In the genomic region with DNA sequence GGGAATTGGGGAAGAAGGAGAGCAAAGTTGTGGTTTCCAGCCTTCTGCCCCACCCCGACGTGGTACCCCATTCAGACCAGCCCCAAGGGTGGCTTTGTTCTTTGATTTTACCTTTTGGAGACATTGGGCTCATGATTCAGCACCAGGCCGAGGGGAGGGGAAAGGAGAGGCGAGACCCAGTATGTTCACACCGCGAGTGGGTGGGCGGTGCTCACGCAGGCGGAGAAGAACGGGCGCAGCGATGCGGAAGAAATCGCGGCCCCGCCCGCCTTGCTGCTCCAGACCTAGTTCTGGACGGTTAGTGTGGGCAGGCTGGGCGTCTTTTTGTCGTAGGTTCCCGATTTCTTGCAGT, we compare ENCODE assay signal across 8 cellular contexts. TPM values are rescaled to one million over a fixed set of nuclear protein-coding genes. Genes with fewer than 3 reads are reported as not detected.
A peak's percentile ranks its signal among the peaks of the same experiment; 100 is the strongest.
DNase-seq lines count a peak whose midpoint lies in the region; ATAC-seq, FAIRE-seq and TF ChIP-seq lines count a peak whose summit lies in the region.

No MANE protein-coding gene starts in this region.

- TF ChIP-seq CTCF in AG04449 (IDR thresholded peaks at IDR 0.05; ENCODE audit: insufficient read depth, low read length, missing control alignments), result no peak
- no peak for TF ChIP-seq CTCF in mesothelial cell of epicardium (IDR thresholded peaks at IDR 0.05; ENCODE audit: unreplicated experiment)

- H3K9me3 Mint-ChIP-seq in activated CD8-positive, alpha-beta memory T cell treated with anti-CD3 and anti-CD28 coated beads, Interleukin-2, amount 10 ng/mL, durations not matched to agents 7 days and 5 days (ENCODE audit: low read depth), result no peaks in the 10 kb centered on the region
- H3K9me3 Mint-ChIP-seq in mesothelial cell of epicardium, result no peaks in the 10 kb centered on the region

- no peaks in the 10 kb centered on the region for H3K36me3 Mint-ChIP-seq in activated CD8-positive, alpha-beta memory T cell treated with anti-CD3 and anti-CD28 coated beads, Interleukin-2, amount 10 ng/mL, durations not matched to agents 7 days and 5 days
- H3K36me3 Mint-ChIP-seq in mesothelial cell of epicardium, result no peaks in the 10 kb centered on the region

- H3K27me3 Mint-ChIP-seq in activated CD8-positive, alpha-beta memory T cell treated with anti-CD3 and anti-CD28 coated beads, Interleukin-2, amount 10 ng/mL, durations not matched to agents 7 days and 5 days, result peaks cover 62% of the 10 kb centered on the region
- H3K27me3 Mint-ChIP-seq in mesothelial cell of epicardium (ENCODE audit: low read depth), result peaks cover 79% of the 10 kb centered on the region

- TF ChIP-seq POLR2A in H54 (IDR thresholded peaks at IDR 0.05; ENCODE audit: low read depth, low read length), result peak; percentile 28; the same call in 1 of the 2 replicates

- peaks cover 19% of the 10 kb centered on the region for H3K4me1 Mint-ChIP-seq in activated CD8-positive, alpha-beta memory T cell treated with anti-CD3 and anti-CD28 coated beads, Interleukin-2, amount 10 ng/mL, durations not matched to agents 7 days and 5 days
- peaks cover 6% of the 10 kb centered on the region for H3K4me1 Mint-ChIP-seq in mesothelial cell of epicardium

- no peak for DNase-seq in AG04449 (ENCODE audit: low read depth, low spot score)
- DNase-seq in H54 (ENCODE audit: insufficient read length, low spot score), result peak; percentile 26
- peak; percentile 48 for DNase-seq in NCI-H510A (lab: John Stamatoyannopoulos, UW)
- DNase-seq in activated CD8-positive, alpha-beta memory T cell treated with anti-CD3 and anti-CD28 coated beads, Interleukin-2, amount 10 ng/mL, durations not matched to agents 7 days and 5 days, result peak; percentile 66
- DNase-seq in epidermal melanocyte (ENCODE audit: insufficient read length, low spot score), result peak; percentile 23
- peak; percentile 26 to 55 for DNase-seq in mesothelial cell of epicardium (ENCODE audit: low spot score in 2 of 2, unreplicated experiment in 2 of 2)
- peak; percentile 13 for DNase-seq in stimulated activated CD8-positive, alpha-beta memory T cell treated with anti-CD3 and anti-CD28 coated beads, Interleukin-15, amount 100 ng/mL, for 24 hours (ENCODE audit: low read depth)
- DNase-seq in NK-92 treated with Interleukin-12 subunit alpha and Interleukin-12 subunit beta, amount 100 ng/mL, for 24 hours (lab: John Stamatoyannopoulos, UW), result no peak

- peak; percentile 64 for ATAC-seq in activated CD8-positive, alpha-beta memory T cell treated with anti-CD3 and anti-CD28 coated beads, Interleukin-2, amount 10 ng/mL, durations not matched to agents 7 days and 5 days

- H3K4me3 Mint-ChIP-seq in activated CD8-positive, alpha-beta memory T cell treated with anti-CD3 and anti-CD28 coated beads, Interleukin-2, amount 10 ng/mL, durations not matched to agents 7 days and 5 days, result peak overlapping the region; percentile 84
- H3K4me3 Mint-ChIP-seq in mesothelial cell of epicardium, result peak overlapping the region; percentile 80

- POLR2A ChIA-PET in AG04449 (lab: Yijun Ruan, JAX), result no interaction called here

- CTCF ChIA-PET in AG04449 (lab: Yijun Ruan, JAX), result interaction anchor here (0.9 to 3.5 kb wide), 4 partner anchors 40 to 299 kb away, joined by 3 to 29 read pairs (median 4); no protein-coding TSS in a partner anchor
- CTCF ChIA-PET in activated CD8-positive, alpha-beta memory T cell treated with anti-CD3 and anti-CD28 coated beads, Interleukin-2, amount 10 ng/mL, durations not matched to agents 7 days and 5 days (lab: Charles Lee), result interaction anchor here (1.0 to 1.3 kb wide), 4 partner anchors 11 to 216 kb away, joined by 3 to 5 read pairs (median 3); no protein-coding TSS in a partner anchor

- FAIRE-seq in H54 (lab: Jason Lieb, UNC), result peak; percentile 79

- H3K27ac Mint-ChIP-seq in activated CD8-positive, alpha-beta memory T cell treated with anti-CD3 and anti-CD28 coated beads, Interleukin-2, amount 10 ng/mL, durations not matched to agents 7 days and 5 days, result peak overlapping the region; percentile 54
- peak overlapping the region; percentile 47 for H3K27ac Mint-ChIP-seq in mesothelial cell of epicardium

- H3K4me3 ChIP-seq in AG04449 (ENCODE audit: low read depth, low read length), result peak overlapping the region; percentile 67

RNA-seq across cellular contexts. Expression of a gene that starts 1.0 kb away (rescaled TPM):
- total RNA-seq in activated CD8-positive, alpha-beta memory T cell treated with anti-CD3 and anti-CD28 coated beads, Interleukin-2, amount 10 ng/mL, durations not matched to agents 7 days and 5 days, result 1 to 10 TPM; 1.3 to 2.2 TPM
- total RNA-seq in mesothelial cell of epicardium, result 1.5 to 2.9 TPM (median 1.8 TPM) in 3 replicates

RNA-seq across cellular contexts. Expression of a gene that starts 28.5 kb away (rescaled TPM):
- total RNA-seq in activated CD8-positive, alpha-beta memory T cell treated with anti-CD3 and anti-CD28 coated beads, Interleukin-2, amount 10 ng/mL, durations not matched to agents 7 days and 5 days, result 10 to 100 TPM; 31.4 to 38.7 TPM
- total RNA-seq in mesothelial cell of epicardium, result 80.9 to 95.4 TPM (median 94.5 TPM) in 3 replicates

Comparison
In these comparisons a context has a peak if more than half of its experiments do, and no peak if none do; other contexts are left out.
1. DNase-seq: peak in H54 (single experiment), NCI-H510A (single experiment), activated CD8-positive, alpha-beta memory T cell treated with anti-CD3 and anti-CD28 coated beads, Interleukin-2, amount 10 ng/mL, durations not matched to agents 7 days and 5 days (single experiment), epidermal melanocyte (single experiment), mesothelial cell of epicardium (2 of 2) and stimulated activated CD8-positive, alpha-beta memory T cell treated with anti-CD3 and anti-CD28 coated beads, Interleukin-15, amount 100 ng/mL, for 24 hours (single experiment); none in AG04449 (single experiment) and NK-92 treated with Interleukin-12 subunit alpha and Interleukin-12 subunit beta, amount 100 ng/mL, for 24 hours (single experiment).